8 cellular contexts compared by ENCODE assay signal in the genomic region with DNA sequence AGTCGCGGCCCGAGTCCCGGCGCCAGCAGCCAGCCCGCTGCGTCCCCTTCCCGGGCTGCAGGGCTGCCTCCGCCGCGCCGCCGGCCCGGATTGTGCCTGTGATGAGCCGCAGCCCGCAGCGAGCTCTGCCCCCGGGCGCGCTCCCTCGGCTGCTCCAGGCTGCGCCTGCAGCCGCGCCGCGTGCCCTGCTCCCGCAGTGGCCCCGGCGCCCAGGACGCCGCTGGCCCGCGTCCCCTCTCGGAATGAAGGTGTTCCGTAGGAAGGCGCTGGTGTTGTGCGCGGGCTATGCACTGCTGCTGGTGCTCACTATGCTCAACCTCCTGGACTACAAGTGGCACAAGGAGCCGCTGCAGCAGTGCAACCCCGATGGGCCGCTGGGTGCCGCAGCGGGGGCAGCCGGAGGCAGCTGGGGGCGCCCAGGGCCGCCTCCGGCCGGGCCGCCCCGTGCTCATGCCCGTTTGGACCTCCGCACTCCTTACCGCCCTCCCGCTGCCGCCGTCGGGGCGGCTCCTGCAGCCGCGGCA. TPM values are rescaled to one million over a fixed set of nuclear protein-coding genes. Genes with fewer than 3 reads are reported as not detected.
DNase-seq lines count a peak whose midpoint lies in the region; ATAC-seq and TF ChIP-seq lines count a peak whose summit lies in the region.

No MANE protein-coding gene starts in this region.

- H3K4me2 ChIP-seq in BLaER1, result peak overlapping the region; percentile 100

- H3K4me3 Mint-ChIP-seq in activated CD4-positive, alpha-beta T cell treated with anti-CD3 and anti-CD28 coated beads, Interleukin-2, amount 10 ng/mL, durations not matched to agents 7 days and 5 days, result peak overlapping the region; percentile 69
- H3K4me3 Mint-ChIP-seq in nephron progenitor cell, result peak overlapping the region; percentile 73

- H3K36me3 ChIP-seq in BLaER1 (no peaks in the 10 kb centered on the region), uterus (no peaks in the 10 kb centered on the region)

- H3K27me3 Mint-ChIP-seq in activated CD4-positive, alpha-beta T cell treated with anti-CD3 and anti-CD28 coated beads, Interleukin-2, amount 10 ng/mL, durations not matched to agents 7 days and 5 days, result peaks cover 15% of the 10 kb centered on the region
- peaks cover 19% of the 10 kb centered on the region for H3K27me3 Mint-ChIP-seq in nephron progenitor cell (ENCODE audit: low read depth, poor library complexity)

- no peak overlapping the region for H3K9ac ChIP-seq in BLaER1

- peaks cover 2% of the 10 kb centered on the region for H3K36me3 Mint-ChIP-seq in activated CD4-positive, alpha-beta T cell treated with anti-CD3 and anti-CD28 coated beads, Interleukin-2, amount 10 ng/mL, durations not matched to agents 7 days and 5 days (ENCODE audit: low read depth)
- H3K36me3 Mint-ChIP-seq in nephron progenitor cell (ENCODE audit: low read depth), result peaks cover 21% of the 10 kb centered on the region

- H3K4me1 ChIP-seq in BLaER1 (peaks cover 25% of the 10 kb centered on the region; the same call in 1 of the 2 replicates), uterus (no peaks in the 10 kb centered on the region)

- no peak overlapping the region for H3K27ac ChIP-seq in BLaER1
- no peak overlapping the region for H3K27ac ChIP-seq in uterus

- TF ChIP-seq POLR2A in erythroblast (IDR thresholded peaks at IDR 0.05; ENCODE audit: low read length), result no peak
- TF ChIP-seq POLR2A in uterus (IDR thresholded peaks at IDR 0.05), result no peak

- peak; percentile 30 for ATAC-seq in HG03565 (IDR thresholded peaks at IDR 0.05; ENCODE audit: unreplicated experiment)

- H4K20me1 ChIP-seq in BLaER1, result no peaks in the 10 kb centered on the region

- no peak overlapping the region for H3K27ac Mint-ChIP-seq in activated CD4-positive, alpha-beta T cell treated with anti-CD3 and anti-CD28 coated beads, Interleukin-2, amount 10 ng/mL, durations not matched to agents 7 days and 5 days
- H3K27ac Mint-ChIP-seq in nephron progenitor cell, result no peak overlapping the region

- H3K27me3 ChIP-seq in BLaER1 (peaks cover 34% of the 10 kb centered on the region), uterus (no peaks in the 10 kb centered on the region)

- no peaks in the 10 kb centered on the region for H3K9me3 Mint-ChIP-seq in activated CD4-positive, alpha-beta T cell treated with anti-CD3 and anti-CD28 coated beads, Interleukin-2, amount 10 ng/mL, durations not matched to agents 7 days and 5 days
- H3K9me3 Mint-ChIP-seq in nephron progenitor cell, result no peaks in the 10 kb centered on the region

- H3K4me3 ChIP-seq in BLaER1 (peak overlapping the region; percentile 78), uterus (peak overlapping the region; percentile 68 to 77)

- DNase-seq in GM19238 (ENCODE audit: insufficient read length, low spot score) (peak; percentile 54), erythroblast (lab: John Stamatoyannopoulos, UW) (peak; percentile 75 to 77), nephron progenitor cell (peak; percentile 47), uterus (no peak), globus pallidus (ENCODE audit: low spot score) (no peak)
- DNase-seq in activated CD4-positive, alpha-beta T cell treated with anti-CD3 and anti-CD28 coated beads, Interleukin-2, amount 10 ng/mL, durations not matched to agents 7 days and 5 days, result peak; percentile 46

- CTCF ChIA-PET in activated CD4-positive, alpha-beta T cell treated with anti-CD3 and anti-CD28 coated beads, Interleukin-2, amount 10 ng/mL, durations not matched to agents 7 days and 5 days (lab: Charles Lee), result interaction anchor here (0.8 to 1.8 kb wide), 4 partner anchors 9 to 553 kb away, joined by 3 to 5 read pairs (median 4); no protein-coding TSS in a partner anchor

- TF ChIP-seq CTCF in nephron progenitor cell (IDR thresholded peaks at IDR 0.05), result no peak
- TF ChIP-seq CTCF in uterus (IDR thresholded peaks at IDR 0.05), result no peak

- peaks cover 17% of the 10 kb centered on the region for H3K9me3 ChIP-seq in BLaER1
- no peaks in the 10 kb centered on the region for H3K9me3 ChIP-seq in uterus

- POLR2A ChIA-PET in activated CD4-positive, alpha-beta T cell treated with anti-CD3 and anti-CD28 coated beads, Interleukin-2, amount 10 ng/mL, durations not matched to agents 7 days and 5 days (lab: Charles Lee), result interaction anchor here (1.1 kb wide), 1 partner anchor 43 kb away, joined by 3 read pairs; no protein-coding TSS in a partner anchor

- H3K4me1 Mint-ChIP-seq in activated CD4-positive, alpha-beta T cell treated with anti-CD3 and anti-CD28 coated beads, Interleukin-2, amount 10 ng/mL, durations not matched to agents 7 days and 5 days, result peaks cover 50% of the 10 kb centered on the region
- H3K4me1 Mint-ChIP-seq in nephron progenitor cell, result peaks cover 65% of the 10 kb centered on the region

- intact Hi-C loops in uterus (cut with DNase I; ENCODE audit: low total_unique reads), result no loop called here

RNA-seq across cellular contexts. Expression of gene CHST2, which starts 1.2 kb away (rescaled TPM):
- total RNA-seq in activated CD4-positive, alpha-beta T cell treated with anti-CD3 and anti-CD28 coated beads, Interleukin-2, amount 10 ng/mL, durations not matched to agents 7 days and 5 days, result 1 to 10 TPM; 1.3 to 1.7 TPM
- 10 to 100 TPM in 1 of 4 donors, 1 to 10 TPM in 2, under 1 TPM in 1; 0.29 to 85.0 (median 4.1) TPM for total RNA-seq in uterus

Comparison
In these comparisons a context has a peak if more than half of its experiments do, and no peak if none do; other contexts are left out.
1. DNase-seq: peak in GM19238 (single experiment), activated CD4-positive, alpha-beta T cell treated with anti-CD3 and anti-CD28 coated beads, Interleukin-2, amount 10 ng/mL, durations not matched to agents 7 days and 5 days (single experiment), erythroblast (2 of 2) and nephron progenitor cell (single experiment); none in uterus (0 of 2) and globus pallidus (single experiment).